Comparison of ENCODE assay signal across 26 cellular contexts in genomic region chr14:93456356-93456755, GRCh38. TPM values are rescaled to one million over a fixed set of nuclear protein-coding genes. Genes with fewer than 3 reads are reported as not detected.
"Had no signal": no experiment of that assay in that cellular context is flagged by ENCODE, and none has a peak within 500 bp of the region (broad histone marks: within the 10 kb centered on the region; RNA-seq: fewer than 3 reads in every experiment).

No MANE protein-coding gene starts in this region.

- H3K36me3 ChIP-seq: colonic mucosa, gastrocnemius medialis, heart right ventricle, neutrophil, right lobe of liver, stomach, thoracic aorta, transverse colon had no signal

- H3K9me3 ChIP-seq: colonic mucosa, gastrocnemius medialis, heart right ventricle, mucosa of descending colon, neutrophil, psoas muscle, right lobe of liver, thoracic aorta, transverse colon had no signal

- H3K27me3 ChIP-seq: colonic mucosa, gastrocnemius medialis, heart right ventricle, right lobe of liver had no signal

- H3K36me3 Mint-ChIP-seq: naive thymus-derived CD8-positive, alpha-beta T cell had no signal

- H3K4me1 Mint-ChIP-seq: naive thymus-derived CD8-positive, alpha-beta T cell had no signal

- H3K4me3 ChIP-seq: colonic mucosa, gastrocnemius medialis, heart right ventricle, mucosa of descending colon, psoas muscle, right lobe of liver, stomach, thoracic aorta, transverse colon had no signal

- H3K4me3 Mint-ChIP-seq: endodermal cell; naive thymus-derived CD8-positive, alpha-beta T cell had no signal

- ATAC-seq: esophagus mucosa; gastrocnemius medialis; heart right ventricle; left ventricle myocardium superior; mucosa of descending colon; naive thymus-derived CD8-positive, alpha-beta T cell; psoas muscle; right lobe of liver had no signal

- H3K27ac Mint-ChIP-seq: endodermal cell; naive thymus-derived CD8-positive, alpha-beta T cell had no signal

- H3K4me1 ChIP-seq: colonic mucosa, gastrocnemius medialis, heart right ventricle, psoas muscle, right lobe of liver, stomach, transverse colon had no signal

- H3K27ac ChIP-seq: colonic mucosa, gastrocnemius medialis, heart right ventricle, neutrophil, psoas muscle, right lobe of liver, stomach, thoracic aorta, transverse colon had no signal

- H3K9me3 Mint-ChIP-seq: endodermal cell had no signal

- DNase-seq: cerebellar nuclear complex; colonic mucosa; effector CD4-positive, alpha-beta T cell; endodermal cell; gastrocnemius medialis; heart right ventricle; hypothalamus; islet precursor cell; left ventricle myocardium superior; mucosa of descending colon; naive thymus-derived CD8-positive, alpha-beta T cell; psoas muscle; retina; right lobe of liver; stimulated activated CD4-positive, alpha-beta T cell treated with anti-CD3 and anti-CD28 coated beads, Interleukin-2, amount 100 ng/mL, for 24 hours; stimulated activated CD4-positive, alpha-beta T cell treated with anti-CD3 and anti-CD28 coated beads, Interleukin-4, amount 100 ng/mL, for 4 hours; stimulated activated naive CD4-positive, alpha-beta T cell; stomach; substantia nigra; transverse colon had no signal

RNA-seq across cellular contexts. Expression of gene UNC79, which starts 25.6 kb away (rescaled TPM):
- total RNA-seq: endothelial cell of umbilical vein; lung microvascular endothelial cell; naive thymus-derived CD8-positive, alpha-beta T cell; ureter had no signal
- polyA plus RNA-seq: endothelial cell of umbilical vein; naive thymus-derived CD8-positive, alpha-beta T cell had no signal
